Comparison of ENCODE assay signal across 10 cellular contexts in the genomic region with DNA sequence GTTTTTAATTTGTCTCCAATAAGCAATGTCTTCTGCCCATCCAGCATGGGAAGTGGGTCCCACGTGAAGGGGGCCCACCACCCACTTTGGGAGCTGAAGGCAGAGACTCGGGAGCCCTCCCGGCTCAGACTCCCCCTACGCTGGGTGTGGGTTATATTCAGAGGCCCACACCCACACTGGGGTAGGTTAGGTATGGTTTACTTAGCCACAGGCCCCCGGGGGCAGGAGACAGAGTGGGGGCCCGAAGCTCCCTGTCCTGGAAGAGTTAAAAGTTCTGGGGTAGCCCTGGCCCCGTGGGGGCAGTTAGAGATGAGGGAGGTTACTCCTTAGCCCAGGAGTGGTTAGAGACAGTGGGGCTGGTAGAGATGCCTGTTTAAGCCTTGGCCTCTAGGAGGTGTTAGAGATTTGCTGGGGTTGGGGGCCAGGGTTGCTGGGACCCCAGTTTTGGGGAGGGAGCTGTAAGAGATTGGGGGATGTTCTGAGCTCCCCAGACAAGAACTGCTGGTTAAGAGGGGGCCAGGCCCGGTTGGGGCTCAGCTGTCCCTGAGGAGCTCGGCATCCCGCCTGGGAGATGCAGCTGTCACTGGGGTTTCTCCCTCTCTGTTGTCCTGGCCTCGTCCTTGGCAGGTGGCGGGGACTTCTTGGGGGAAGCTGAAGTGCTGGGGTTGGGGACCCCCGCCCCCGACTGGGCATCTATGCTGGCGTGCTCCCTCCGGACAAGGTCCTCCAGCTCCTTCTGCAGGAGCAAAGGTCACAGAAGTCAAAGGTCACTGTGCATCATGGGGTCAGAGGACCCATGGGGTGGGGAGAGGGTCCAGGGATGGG. TPM values are rescaled to one million over a fixed set of nuclear protein-coding genes. Genes with fewer than 3 reads are reported as not detected.
DNase-seq lines count a peak whose midpoint lies in the region; ATAC-seq, FAIRE-seq and TF ChIP-seq lines count a peak whose summit lies in the region.
"Had no signal": no experiment of that assay in that cellular context is flagged by ENCODE, and none has a peak within 500 bp of the region (broad histone marks: within the 10 kb centered on the region; RNA-seq: fewer than 3 reads in every experiment).

No MANE protein-coding gene starts in this region.

- H4K5ac ChIP-seq in H9 (ENCODE audit: insufficient read length, low read depth, low read length) (no peak overlapping the region), mesendoderm (ENCODE audit: low read length) (no peak overlapping the region)

- no peaks in the 10 kb centered on the region for H3K9me3 Mint-ChIP-seq in H9
- no peaks in the 10 kb centered on the region for H3K9me3 Mint-ChIP-seq in activated naive CD8-positive, alpha-beta T cell treated with anti-CD3 and anti-CD28 coated beads, Interleukin-2, amount 10 ng/mL, durations not matched to agents 7 days and 5 days

- peaks cover 19 to 34% of the 10 kb centered on the region in 2 experiments for H3K4me1 Mint-ChIP-seq in H9
- peaks cover 19% of the 10 kb centered on the region for H3K4me1 Mint-ChIP-seq in activated naive CD8-positive, alpha-beta T cell treated with anti-CD3 and anti-CD28 coated beads, Interleukin-2, amount 10 ng/mL, durations not matched to agents 7 days and 5 days

- peaks cover 4% of the 10 kb centered on the region; the same call in 2 of the 3 replicates for H3K4me1 ChIP-seq in A549
- H3K4me1 ChIP-seq in H9 (ENCODE audit: insufficient read depth, low read length) = peaks cover 3% of the 10 kb centered on the region; the same call in 1 of the 2 replicates
- no peaks in the 10 kb centered on the region for H3K4me1 ChIP-seq in mesendoderm (ENCODE audit: control insufficient read depth, low read depth, low read length)

- H3K79me2 ChIP-seq in H9 (ENCODE audit: insufficient read depth, low read length) (no peaks in the 10 kb centered on the region), mesendoderm (ENCODE audit: control insufficient read depth, insufficient read depth, low read length) (no peaks in the 10 kb centered on the region)

- H3K4ac ChIP-seq in H9 (ENCODE audit: low read depth, low read length) (no peak overlapping the region), mesendoderm (ENCODE audit: low read depth, low read length) (no peak overlapping the region)

- no peak overlapping the region for H4K91ac ChIP-seq in H9 (ENCODE audit: insufficient read length, low read depth, low read length)

- ATAC-seq in A549 (peak; percentile 28 to 44; a peak in 2 of 6 replicates), HG03439 (IDR thresholded peaks at IDR 0.05; ENCODE audit: unreplicated experiment) (no peak), HG02870 (IDR thresholded peaks at IDR 0.05; ENCODE audit: unreplicated experiment) (no peak)
- peak; percentile 36 for ATAC-seq in activated naive CD8-positive, alpha-beta T cell treated with anti-CD3 and anti-CD28 coated beads, Interleukin-2, amount 10 ng/mL, durations not matched to agents 7 days and 5 days (ENCODE audit: low read depth)

- H3K18ac ChIP-seq in H9 (ENCODE audit: insufficient read length, low read depth, low read length) (no peak overlapping the region), mesendoderm (ENCODE audit: low read length) (no peak overlapping the region)

- DNase-seq in A549 (ENCODE audit: low read depth in 1 of 2, low spot score in 1 of 2) (no peak), H9 (no peak), mesendoderm (no peak), pons (ENCODE audit: low spot score) (no peak), T1000 (lab: John Stamatoyannopoulos, UW) (no peak)
- peak; percentile 51 for DNase-seq in activated naive CD8-positive, alpha-beta T cell treated with anti-CD3 and anti-CD28 coated beads, Interleukin-2, amount 10 ng/mL, durations not matched to agents 7 days and 5 days

- H3K9ac ChIP-seq in H9 (ENCODE audit: extremely low read depth, insufficient read length, low read length) (no peak overlapping the region), mesendoderm (ENCODE audit: low read length) (no peak overlapping the region)

- H2AFZ ChIP-seq in H9 (ENCODE audit: low read length) = no peak overlapping the region

- CTCF ChIA-PET in A549 (lab: Yijun Ruan, JAX) = interaction anchor here (0.5 to 31.8 kb wide), 16 partner anchors 3 to 1382 kb away, joined by 3 to 652 read pairs (median 4); partner anchors contain the start of genes FAM98C, MRPS12, NFKBIB and RINL

- 78% methylated on average over 16 of the region's 16 CpGs for WGBS in A549 (ENCODE audit: missing lambda C conversion rate)
- WGBS in H9 (ENCODE audit: extremely low coverage, insufficient read length, low lambda C conversion rate) = no CpG with 5 or more reads among the region's 16 CpGs
- no CpG with 5 or more reads among the region's 16 CpGs for WGBS in mesendoderm (ENCODE audit: extremely low coverage, insufficient coverage, low lambda C conversion rate)

- H3K27ac Mint-ChIP-seq in H9 = peak overlapping the region in 1 of 3 experiments; percentile 94; a peak in 1 of 7 replicates
- peak overlapping the region; percentile 97 for H3K27ac Mint-ChIP-seq in activated naive CD8-positive, alpha-beta T cell treated with anti-CD3 and anti-CD28 coated beads, Interleukin-2, amount 10 ng/mL, durations not matched to agents 7 days and 5 days

- H3K36me3 ChIP-seq in mesendoderm (ENCODE audit: control insufficient read depth, insufficient read depth, low read length) = no peaks in the 10 kb centered on the region

- POLR2A ChIA-PET in A549 (lab: Yijun Ruan, JAX) = no interaction called here
- POLR2A ChIA-PET in activated naive CD8-positive, alpha-beta T cell treated with anti-CD3 and anti-CD28 coated beads, Interleukin-2, amount 10 ng/mL, durations not matched to agents 7 days and 5 days (lab: Charles Lee) = interaction anchor here (0.6 to 3.4 kb wide), 19 partner anchors 8 to 504 kb away, joined by 3 to 20 read pairs (median 5); partner anchors contain the start of genes ACTN4, ECH1, MAP4K1 and MRPS12

- no peak overlapping the region for H3K4me3 ChIP-seq in A549
- no peak overlapping the region for H3K4me3 ChIP-seq in mesendoderm (ENCODE audit: low read length)

- TF ChIP-seq CTCF in A549 (IDR thresholded peaks at IDR 0.05) = no peak
- 0 out of 3 replicates have a peak, but pooled peaks have one; percentile 21 for TF ChIP-seq CTCF in H9 (conservative IDR thresholded peaks at IDR 0.05)

- H2BK12ac ChIP-seq in H9 (ENCODE audit: insufficient read length, low read depth, low read length) = no peak overlapping the region

- TF ChIP-seq EP300 in A549 (IDR thresholded peaks at IDR 0.05) = no peak

- H3K4me3 Mint-ChIP-seq in H9 = no peak overlapping the region; a peak in 1 of 5 replicates
- H3K4me3 Mint-ChIP-seq in activated naive CD8-positive, alpha-beta T cell treated with anti-CD3 and anti-CD28 coated beads, Interleukin-2, amount 10 ng/mL, durations not matched to agents 7 days and 5 days = peak overlapping the region; percentile 97

- H3K27ac ChIP-seq in A549 (peak overlapping the region in 1 of 2 experiments; percentile 63; a peak in 3 of 6 replicates), H9 (ENCODE audit: insufficient read length, low read depth, low read length) (no peak overlapping the region), mesendoderm (ENCODE audit: low read depth, low read length) (no peak overlapping the region)

- TF ChIP-seq RAD21 in A549 (conservative IDR thresholded peaks at IDR 0.05 in 1 of 2, IDR thresholded peaks at IDR 0.05 in 1 of 2) = no peak

- H4K8ac ChIP-seq in H9 (replicated peaks; ENCODE audit: insufficient read length, low read depth, low read length) (no peak overlapping the region), mesendoderm (ENCODE audit: low read depth, low read length) (no peak overlapping the region)

- H3K9me3 ChIP-seq in A549 (no peaks in the 10 kb centered on the region), H9 (ENCODE audit: control insufficient read depth, low read depth, low read length) (no peaks in the 10 kb centered on the region)

- no peaks in the 10 kb centered on the region; a peak in 1 of 7 replicates for H3K36me3 Mint-ChIP-seq in H9 (ENCODE audit: insufficient read depth in 1 of 3, low read depth in 3 of 3)
- H3K36me3 Mint-ChIP-seq in activated naive CD8-positive, alpha-beta T cell treated with anti-CD3 and anti-CD28 coated beads, Interleukin-2, amount 10 ng/mL, durations not matched to agents 7 days and 5 days = peaks cover 2% of the 10 kb centered on the region

- H2BK20ac ChIP-seq in H9 (ENCODE audit: low read depth, low read length, poor library complexity, severe bottlenecking) = no peak overlapping the region

- no peak overlapping the region for H2BK15ac ChIP-seq in H9 (ENCODE audit: low read depth, low read length)
- H2BK15ac ChIP-seq in mesendoderm (replicated peaks; ENCODE audit: low read depth) = no peak overlapping the region

- no peaks in the 10 kb centered on the region for H4K20me1 ChIP-seq in H9 (ENCODE audit: control insufficient read depth, insufficient read depth, insufficient read length)

- H3K14ac ChIP-seq in H9 (ENCODE audit: insufficient read depth, low read length) = no peak overlapping the region

- H2AK5ac ChIP-seq in H9 (ENCODE audit: insufficient read length, low read length) (no peak overlapping the region), mesendoderm (ENCODE audit: low read length) (no peak overlapping the region)

- no peak overlapping the region for H3T11ph ChIP-seq in H9 (ENCODE audit: low read length)

- no peak for FAIRE-seq in A549 (lab: Jason Lieb, UNC)

- H2BK120ac ChIP-seq in H9 (ENCODE audit: low read depth, low read length, poor library complexity, severe bottlenecking) (no peak overlapping the region), mesendoderm (ENCODE audit: low read depth, low read length) (no peak overlapping the region)

- peaks cover 2% of the 10 kb centered on the region; the same call in 1 of the 2 replicates for H3K27me3 ChIP-seq in H9 (ENCODE audit: insufficient read depth, low read length)
- no peaks in the 10 kb centered on the region for H3K27me3 ChIP-seq in mesendoderm (ENCODE audit: insufficient read depth, low read length, poor library complexity)

- H2BK5ac ChIP-seq in H9 (ENCODE audit: insufficient read length, low read length) = no peak overlapping the region
- H2BK5ac ChIP-seq in mesendoderm (ENCODE audit: low read length) = no peak overlapping the region

- no peaks in the 10 kb centered on the region for H3K27me3 Mint-ChIP-seq in H9 (ENCODE audit: low read depth)
- H3K27me3 Mint-ChIP-seq in activated naive CD8-positive, alpha-beta T cell treated with anti-CD3 and anti-CD28 coated beads, Interleukin-2, amount 10 ng/mL, durations not matched to agents 7 days and 5 days = no peaks in the 10 kb centered on the region

- H3K23me2 ChIP-seq in H9 (ENCODE audit: insufficient read length, low read depth, low read length, poor library complexity, severe bottlenecking) = no peaks in the 10 kb centered on the region

- no peaks in the 10 kb centered on the region for H3K79me1 ChIP-seq in H9 (ENCODE audit: insufficient read depth, low read depth, low read length, poor library complexity, severe bottlenecking)
- no peaks in the 10 kb centered on the region for H3K79me1 ChIP-seq in mesendoderm (ENCODE audit: low read length)

- no peak overlapping the region for H3K23ac ChIP-seq in H9 (ENCODE audit: insufficient read length, low read depth, low read length)
- H3K23ac ChIP-seq in mesendoderm (ENCODE audit: low read length) = no peak overlapping the region

- H3K4me2 ChIP-seq in A549 (no peak overlapping the region), H9 (ENCODE audit: insufficient read depth, insufficient read length, low read length) (no peak overlapping the region), mesendoderm (ENCODE audit: low read length) (no peak overlapping the region)

- H3K56ac ChIP-seq in H9 (ENCODE audit: insufficient read length, low read depth, low read length) (no peak overlapping the region), mesendoderm (ENCODE audit: low read length) (peak overlapping the region; percentile 34)

- no peak for TF ChIP-seq POLR2A in A549 (IDR thresholded peaks at IDR 0.05; ENCODE audit: low read length)

RNA-seq across cellular contexts. Expression of gene RINL, which starts 0.7 kb away (rescaled TPM):
- polyA plus RNA-seq in A549 (2011; rRNA removed) = 6.3 and 6.6 TPM in 2 replicates
- 3.6 and 3.7 TPM in 2 replicates for polyA plus RNA-seq in A549 (2012; cell fraction: cytosol; rRNA removed)
- polyA plus RNA-seq in A549 (2012; cell fraction: nucleus; rRNA removed) = 2.1 and 2.8 TPM in 2 replicates
- 2.9 to 3.5 TPM (median 3.1 TPM) in 3 replicates for polyA plus RNA-seq in A549 (2017; fragmentation: RNase III; extraction: RNeasy Plus Mini Kit Qiagen cat#74134 plus additional on column Dnase treatment)
- polyA minus RNA-seq in A549 (2011; rRNA and poly(A)+ RNA removed) = 4.3 and 5.2 TPM in 2 replicates
- 6.4 and 7.3 TPM in 2 replicates for total RNA-seq in H9 (2021)
- total RNA-seq in activated naive CD8-positive, alpha-beta T cell treated with anti-CD3 and anti-CD28 coated beads, Interleukin-2, amount 10 ng/mL, durations not matched to agents 7 days and 5 days = 10 to 100 TPM; 71.3 to 74.2 TPM
- polyA plus RNA-seq in mesendoderm (2013, experiment 1 of 2) = 6.3 TPM
- 5.7 TPM for polyA plus RNA-seq in mesendoderm (2013, experiment 2 of 2)

RNA-seq across cellular contexts. Expression of gene SIRT2, which starts 20.6 kb away (rescaled TPM):
- polyA plus RNA-seq in A549 (2011; rRNA removed) = 28.6 and 31.5 TPM in 2 replicates
- polyA plus RNA-seq in A549 (2012; cell fraction: cytosol; rRNA removed) = 32.7 and 36.6 TPM in 2 replicates
- polyA plus RNA-seq in A549 (2012; cell fraction: nucleus; rRNA removed) = 57.0 and 61.5 TPM in 2 replicates
- polyA plus RNA-seq in A549 (2017; fragmentation: RNase III; extraction: RNeasy Plus Mini Kit Qiagen cat#74134 plus additional on column Dnase treatment) = 28.3 to 30.4 TPM (median 30.4 TPM) in 3 replicates
- polyA minus RNA-seq in A549 (2011; rRNA and poly(A)+ RNA removed) = 23.2 and 27.7 TPM in 2 replicates
- total RNA-seq in H9 (2021) = 8.4 and 9.2 TPM in 2 replicates
- 10 to 100 TPM; 46.6 to 49.1 TPM for total RNA-seq in activated naive CD8-positive, alpha-beta T cell treated with anti-CD3 and anti-CD28 coated beads, Interleukin-2, amount 10 ng/mL, durations not matched to agents 7 days and 5 days
- polyA plus RNA-seq in mesendoderm (2013, experiment 1 of 2) = 5.4 TPM
- 5.4 TPM for polyA plus RNA-seq in mesendoderm (2013, experiment 2 of 2)

RNA-seq across cellular contexts. Expression of gene NFKBIB, which starts 21.0 kb away (rescaled TPM):
- polyA plus RNA-seq in A549 (2011; rRNA removed) (25.6 and 35.0 TPM in 2 replicates), A549 (2017; fragmentation: RNase III; extraction: RNeasy Plus Mini Kit Qiagen cat#74134 plus additional on column Dnase treatment) (56.4 to 61.7 TPM (median 59.5 TPM) in 3 replicates)
- polyA plus RNA-seq in A549 (2012; cell fraction: cytosol; rRNA removed) = 106 and 131 TPM in 2 replicates
- 96.5 and 113 TPM in 2 replicates for polyA plus RNA-seq in A549 (2012; cell fraction: nucleus; rRNA removed)
- 10.3 and 10.9 TPM in 2 replicates for polyA minus RNA-seq in A549 (2011; rRNA and poly(A)+ RNA removed)
- total RNA-seq in H9 (2021) = 33.8 and 36.7 TPM in 2 replicates
- total RNA-seq in activated naive CD8-positive, alpha-beta T cell treated with anti-CD3 and anti-CD28 coated beads, Interleukin-2, amount 10 ng/mL, durations not matched to agents 7 days and 5 days = 10 to 100 TPM; 30.0 to 31.1 TPM
- 32.5 TPM for polyA plus RNA-seq in mesendoderm (2013, experiment 1 of 2)
- 33.1 TPM for polyA plus RNA-seq in mesendoderm (2013, experiment 2 of 2)

RNA-seq across cellular contexts. Expression of gene HNRNPL, which starts 29.0 kb away (rescaled TPM):
- polyA plus RNA-seq in A549 (2011; rRNA removed) = 440 and 487 TPM in 2 replicates
- 346 and 419 TPM in 2 replicates for polyA plus RNA-seq in A549 (2012; cell fraction: cytosol; rRNA removed)
- 557 and 713 TPM in 2 replicates for polyA plus RNA-seq in A549 (2012; cell fraction: nucleus; rRNA removed)
- polyA plus RNA-seq in A549 (2017; fragmentation: RNase III; extraction: RNeasy Plus Mini Kit Qiagen cat#74134 plus additional on column Dnase treatment) = 372 to 383 TPM (median 380 TPM) in 3 replicates
- 477 and 485 TPM in 2 replicates for polyA minus RNA-seq in A549 (2011; rRNA and poly(A)+ RNA removed)
- total RNA-seq in H9 (2021) = 704 and 710 TPM in 2 replicates
- 100 to 1,000 TPM; 441 to 455 TPM for total RNA-seq in activated naive CD8-positive, alpha-beta T cell treated with anti-CD3 and anti-CD28 coated beads, Interleukin-2, amount 10 ng/mL, durations not matched to agents 7 days and 5 days
- polyA plus RNA-seq in mesendoderm (2013, experiment 1 of 2) = 460 TPM
- polyA plus RNA-seq in mesendoderm (2013, experiment 2 of 2) = 455 TPM

RNA-seq across cellular contexts. Expression of gene CCER2, which starts 33.2 kb away (rescaled TPM):
- polyA plus RNA-seq in A549 (2011; rRNA removed) = 0.40 and 0.68 TPM in 2 replicates
- 0.56 and 0.83 TPM in 2 replicates for polyA plus RNA-seq in A549 (2012; cell fraction: cytosol; rRNA removed)
- polyA plus RNA-seq in A549 (2012; cell fraction: nucleus; rRNA removed) = 8.0 and 8.1 TPM in 2 replicates
- polyA plus RNA-seq in A549 (2017; fragmentation: RNase III; extraction: RNeasy Plus Mini Kit Qiagen cat#74134 plus additional on column Dnase treatment) = 1.1 to 1.9 TPM (median 1.5 TPM) in 3 replicates
- not detected in 2 replicates for polyA minus RNA-seq in A549 (2011; rRNA and poly(A)+ RNA removed)
- 0.99 and 1.3 TPM in 2 replicates for total RNA-seq in H9 (2021)
- 1 to 10 TPM in 1 of 2 experiments, under 1 TPM in 1; 0.88 to 1.3 TPM for total RNA-seq in activated naive CD8-positive, alpha-beta T cell treated with anti-CD3 and anti-CD28 coated beads, Interleukin-2, amount 10 ng/mL, durations not matched to agents 7 days and 5 days
- polyA plus RNA-seq in mesendoderm (2013, experiment 1 of 2) = 0.17 TPM
- 0.17 TPM for polyA plus RNA-seq in mesendoderm (2013, experiment 2 of 2)
- total RNA-seq: HT-29, RPMI7951 had no signal

Comparison
In these comparisons a context has a peak if more than half of its experiments do, and no peak if none do; other contexts are left out.
1. ATAC-seq: peak in A549 (2 of 2) and activated naive CD8-positive, alpha-beta T cell treated with anti-CD3 and anti-CD28 coated beads, Interleukin-2, amount 10 ng/mL, durations not matched to agents 7 days and 5 days (single experiment); none in HG03439 (single experiment) and HG02870 (single experiment).